In the genomic region with DNA sequence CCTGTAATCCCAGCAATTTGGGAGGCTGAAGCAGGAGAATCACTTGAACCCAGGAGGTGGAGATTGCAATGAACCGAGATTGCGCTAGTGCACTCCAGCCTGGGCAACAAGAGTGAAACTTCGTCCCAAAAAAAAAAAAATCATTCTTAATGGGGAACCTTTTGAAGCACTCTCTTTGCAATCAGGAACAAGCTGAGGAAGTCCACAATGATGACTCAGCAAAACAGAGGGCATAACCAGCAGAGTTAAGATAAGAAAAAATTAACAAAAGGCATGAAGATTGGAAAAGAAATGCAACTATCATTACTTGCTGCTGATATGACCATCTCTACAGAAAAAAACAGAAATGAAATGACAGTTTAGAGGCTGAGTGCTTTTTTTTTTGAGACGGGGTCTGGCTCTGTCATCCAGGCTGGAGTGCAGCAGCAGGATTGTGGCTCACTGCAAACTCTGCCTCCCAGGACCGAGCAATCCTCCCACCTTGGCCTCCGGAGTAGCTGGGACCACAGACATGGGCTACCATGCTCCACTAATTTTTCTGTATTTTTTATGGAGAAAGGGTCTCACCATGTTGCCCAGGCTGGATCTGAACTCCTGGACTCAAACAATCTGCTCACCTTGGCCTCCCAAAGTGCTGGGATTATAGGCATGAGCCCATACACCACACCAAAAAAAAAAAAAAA, we compare ENCODE assay signal across 1 cellular context.
TF ChIP-seq lines count a peak whose summit lies in the region.

No MANE protein-coding gene starts in this region.

TF ChIP-seq in K562, 482 proteins besides CTCF, POLR2A, EP300 and RAD21 (continued from another document and continues in another):
- no peak for TF ChIP-seq PBX2 (CRISPR knock-in tag; IDR thresholded peaks at IDR 0.05; ENCODE audit: low read depth)
- peak; percentile 29; the same call in 1 of the 2 replicates for TF ChIP-seq PBX2 (tag; conservative IDR thresholded peaks at IDR 0.05; ENCODE audit: low read depth)
- no peak for TF ChIP-seq CBX8 (IDR thresholded peaks at IDR 0.05; ENCODE audit: borderline replicate concordance, extremely low read depth, low read depth, low read length, poor library complexity, severe bottlenecking)
- TF ChIP-seq RFX1 (IDR thresholded peaks at IDR 0.05), result no peak
- no peak for TF ChIP-seq ETV1 (tag; conservative IDR thresholded peaks at IDR 0.05; ENCODE audit: low read depth)
- no peak for TF ChIP-seq PHF8 (IDR thresholded peaks at IDR 0.05; ENCODE audit: borderline replicate concordance, low read length)
- TF ChIP-seq SP1 (CRISPR knock-in tag; IDR thresholded peaks at IDR 0.05), result no peak
- no peak for TF ChIP-seq NFIX (CRISPR knock-in tag; IDR thresholded peaks at IDR 0.05; ENCODE audit: low read depth)
- TF ChIP-seq TRIM28 (IDR thresholded peaks at IDR 0.05), result 0 out of 2 replicates have a peak, but pooled peaks have one; percentile 33
- TF ChIP-seq STAT5B (CRISPR knock-in tag; IDR thresholded peaks at IDR 0.05), result no peak
- no peak for TF ChIP-seq POLR2AphosphoS2 (IDR thresholded peaks at IDR 0.05; ENCODE audit: low read length)
- peak; percentile 100 for TF ChIP-seq C11orf30 (IDR thresholded peaks at IDR 0.05; ENCODE audit: low read depth)
- TF ChIP-seq, protein P1, sequence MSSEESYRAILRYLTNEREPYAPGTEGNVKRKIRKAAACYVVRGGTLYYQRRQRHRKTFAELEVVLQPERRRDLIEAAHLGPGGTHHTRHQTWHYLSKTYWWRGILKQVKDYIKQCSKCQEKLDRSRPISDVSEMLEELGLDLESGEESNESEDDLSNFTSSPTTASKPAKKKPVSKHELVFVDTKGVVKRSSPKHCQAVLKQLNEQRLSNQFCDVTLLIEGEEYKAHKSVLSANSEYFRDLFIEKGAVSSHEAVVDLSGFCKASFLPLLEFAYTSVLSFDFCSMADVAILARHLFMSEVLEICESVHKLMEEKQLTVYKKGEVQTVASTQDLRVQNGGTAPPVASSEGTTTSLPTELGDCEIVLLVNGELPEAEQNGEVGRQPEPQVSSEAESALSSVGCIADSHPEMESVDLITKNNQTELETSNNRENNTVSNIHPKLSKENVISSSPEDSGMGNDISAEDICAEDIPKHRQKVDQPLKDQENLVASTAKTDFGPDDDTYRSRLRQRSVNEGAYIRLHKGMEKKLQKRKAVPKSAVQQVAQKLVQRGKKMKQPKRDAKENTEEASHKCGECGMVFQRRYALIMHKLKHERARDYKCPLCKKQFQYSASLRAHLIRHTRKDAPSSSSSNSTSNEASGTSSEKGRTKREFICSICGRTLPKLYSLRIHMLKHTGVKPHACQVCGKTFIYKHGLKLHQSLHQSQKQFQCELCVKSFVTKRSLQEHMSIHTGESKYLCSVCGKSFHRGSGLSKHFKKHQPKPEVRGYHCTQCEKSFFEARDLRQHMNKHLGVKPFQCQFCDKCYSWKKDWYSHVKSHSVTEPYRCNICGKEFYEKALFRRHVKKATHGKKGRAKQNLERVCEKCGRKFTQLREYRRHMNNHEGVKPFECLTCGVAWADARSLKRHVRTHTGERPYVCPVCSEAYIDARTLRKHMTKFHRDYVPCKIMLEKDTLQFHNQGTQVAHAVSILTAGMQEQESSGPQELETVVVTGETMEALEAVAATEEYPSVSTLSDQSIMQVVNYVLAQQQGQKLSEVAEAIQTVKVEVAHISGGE (CRISPR knock-in tag; IDR thresholded peaks at IDR 0.05), result no peak; a peak in 1 of 6 replicates
- no peak for TF ChIP-seq ATF7 (IDR thresholded peaks at IDR 0.05)
- TF ChIP-seq, protein P2, sequence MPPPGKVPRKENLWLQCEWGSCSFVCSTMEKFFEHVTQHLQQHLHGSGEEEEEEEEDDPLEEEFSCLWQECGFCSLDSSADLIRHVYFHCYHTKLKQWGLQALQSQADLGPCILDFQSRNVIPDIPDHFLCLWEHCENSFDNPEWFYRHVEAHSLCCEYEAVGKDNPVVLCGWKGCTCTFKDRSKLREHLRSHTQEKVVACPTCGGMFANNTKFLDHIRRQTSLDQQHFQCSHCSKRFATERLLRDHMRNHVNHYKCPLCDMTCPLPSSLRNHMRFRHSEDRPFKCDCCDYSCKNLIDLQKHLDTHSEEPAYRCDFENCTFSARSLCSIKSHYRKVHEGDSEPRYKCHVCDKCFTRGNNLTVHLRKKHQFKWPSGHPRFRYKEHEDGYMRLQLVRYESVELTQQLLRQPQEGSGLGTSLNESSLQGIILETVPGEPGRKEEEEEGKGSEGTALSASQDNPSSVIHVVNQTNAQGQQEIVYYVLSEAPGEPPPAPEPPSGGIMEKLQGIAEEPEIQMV (tag; conservative IDR thresholded peaks at IDR 0.05; ENCODE audit: low read depth), result no peak
- no peak for TF ChIP-seq HMGN3 (IDR thresholded peaks at IDR 0.05; ENCODE audit: borderline replicate concordance, extremely low read depth, insufficient read length, low read depth, low read length)
- no peak for TF ChIP-seq RBM22 (IDR thresholded peaks at IDR 0.05; ENCODE audit: low read depth, low read length, poor library complexity, severe bottlenecking)
- TF ChIP-seq FOS (IDR thresholded peaks at IDR 0.05; ENCODE audit: extremely low read depth, insufficient read length), result no peak
- TF ChIP-seq CCNT2 (IDR thresholded peaks at IDR 0.05; ENCODE audit: borderline replicate concordance, extremely low read depth, insufficient read length, low read depth, low read length), result no peak
- no peak for TF ChIP-seq CGGBP1 (CRISPR knock-in tag; IDR thresholded peaks at IDR 0.05)
- TF ChIP-seq ZNF584 (CRISPR knock-in tag; IDR thresholded peaks at IDR 0.05; ENCODE audit: low read depth), result no peak
- peak; percentile 98 for TF ChIP-seq NFE2L1 (tag; IDR thresholded peaks at IDR 0.05; ENCODE audit: borderline replicate concordance, low read depth)
- TF ChIP-seq PTRF (tag; IDR thresholded peaks at IDR 0.05), result no peak
- TF ChIP-seq SREBF1 (IDR thresholded peaks at IDR 0.05; ENCODE audit: borderline replicate concordance, low read depth, low read length), result no peak
- TF ChIP-seq SMAD2 (IDR thresholded peaks at IDR 0.05; ENCODE audit: low read depth, low read length), result no peak
- TF ChIP-seq ZBTB40 (IDR thresholded peaks at IDR 0.05), result 0 out of 2 replicates have a peak, but pooled peaks have one; percentile 38
- TF ChIP-seq ZBTB40 (CRISPR knock-in tag; IDR thresholded peaks at IDR 0.05), result no peak
- TF ChIP-seq CBFB (CRISPR knock-in tag; IDR thresholded peaks at IDR 0.05), result no peak
- TF ChIP-seq MLLT1 (IDR thresholded peaks at IDR 0.05), result no peak
- TF ChIP-seq GATAD2B (IDR thresholded peaks at IDR 0.05; ENCODE audit: borderline replicate concordance), result no peak
- TF ChIP-seq ZNF449 (CRISPR knock-in tag; IDR thresholded peaks at IDR 0.05), result no peak
- TF ChIP-seq HMG20B (CRISPR knock-in tag; IDR thresholded peaks at IDR 0.05), result no peak
- no peak for TF ChIP-seq ZNF436 (CRISPR knock-in tag; IDR thresholded peaks at IDR 0.05)
- TF ChIP-seq ZSCAN29 (IDR thresholded peaks at IDR 0.05), result no peak
- no peak for TF ChIP-seq SLC30A9 (CRISPR knock-in tag; IDR thresholded peaks at IDR 0.05)
